Comparison of ENCODE assay signal across 8 cellular contexts in the genomic region with DNA sequence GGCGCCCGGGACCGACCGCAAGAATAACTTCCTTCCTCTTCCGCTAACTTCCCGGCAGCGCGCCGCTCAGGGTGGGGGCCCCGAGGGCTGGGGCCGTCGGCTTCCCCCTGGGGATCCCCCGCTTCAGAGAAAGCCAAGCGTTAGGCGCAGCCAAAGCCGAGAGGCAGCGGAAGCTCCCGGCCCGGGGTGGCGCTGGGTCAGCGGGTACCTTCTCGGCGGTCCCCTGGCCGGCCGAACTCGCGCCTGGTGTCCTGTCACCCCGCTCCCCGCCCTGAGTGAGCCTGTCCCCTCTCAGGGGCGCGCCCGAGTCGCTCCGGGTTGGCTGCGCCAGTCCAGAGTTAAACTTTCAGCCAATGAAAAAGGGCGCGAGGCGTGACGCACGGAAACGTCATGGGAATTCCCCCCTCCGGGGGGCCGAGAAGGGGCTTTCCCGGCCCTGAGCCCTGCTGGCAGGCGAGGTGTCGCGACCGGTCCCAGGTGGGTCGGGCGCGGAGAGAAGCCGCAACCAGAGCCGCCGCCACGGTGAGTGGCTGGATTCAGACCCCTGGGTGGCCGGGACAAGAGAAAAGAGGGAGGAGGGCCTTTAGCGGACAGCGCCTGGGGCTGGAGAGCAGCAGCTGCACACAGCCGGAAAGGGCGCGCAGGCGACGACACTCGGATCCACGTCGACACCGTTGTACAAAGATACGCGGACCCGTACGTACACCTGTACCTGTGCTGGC. TPM values are rescaled to one million over a fixed set of nuclear protein-coding genes. Genes with fewer than 3 reads are reported as not detected.
DNase-seq lines count a peak whose midpoint lies in the region; ATAC-seq and TF ChIP-seq lines count a peak whose summit lies in the region.

No MANE protein-coding gene starts in this region.

- peaks cover 28% of the 10 kb centered on the region for H3K36me3 Mint-ChIP-seq in activated naive CD4-positive, alpha-beta T cell treated with anti-CD3 and anti-CD28 coated beads, Interleukin-2, amount 10 ng/mL, durations not matched to agents 7 days and 5 days

- TF ChIP-seq POLR2A in testis (IDR thresholded peaks at IDR 0.05) = no peak

- TF ChIP-seq CTCF in omental fat pad (IDR thresholded peaks at IDR 0.05) (peak in 1 of 3 donors; percentile 77), testis (IDR thresholded peaks at IDR 0.05) (peak; percentile 26 to 98 (median 96))

- H3K4me3 Mint-ChIP-seq in activated naive CD4-positive, alpha-beta T cell treated with anti-CD3 and anti-CD28 coated beads, Interleukin-2, amount 10 ng/mL, durations not matched to agents 7 days and 5 days = peak overlapping the region; percentile 79

- peak; percentile 80 for ATAC-seq in GM21528 (IDR thresholded peaks at IDR 0.05; ENCODE audit: low FRiP score, unreplicated experiment)
- ATAC-seq in omental fat pad (ENCODE audit: low FRiP score) = peak; percentile 88

- H3K27me3 ChIP-seq in SJSA1 (replicated peaks) = no peaks in the 10 kb centered on the region; the same call in 1 of the 2 replicates
- H3K27me3 ChIP-seq in testis = no peaks in the 10 kb centered on the region

- H3K4me1 ChIP-seq in SJSA1 (replicated peaks) = peaks cover 27% of the 10 kb centered on the region
- peaks cover 14% of the 10 kb centered on the region for H3K4me1 ChIP-seq in testis

- CTCF ChIA-PET in activated naive CD4-positive, alpha-beta T cell treated with anti-CD3 and anti-CD28 coated beads, Interleukin-2, amount 10 ng/mL, durations not matched to agents 7 days and 5 days (lab: Charles Lee) = interaction anchor here (0.7 to 13.7 kb wide), 20 partner anchors 9 to 225 kb away, joined by 3 to 174 read pairs (median 4); partner anchors contain the start of genes ELOVL3, FBXL15, GBF1 and PITX3

- peaks cover 26% of the 10 kb centered on the region for H3K36me3 ChIP-seq in SJSA1
- no peaks in the 10 kb centered on the region for H3K36me3 ChIP-seq in testis (ENCODE audit: low read depth, missing control alignments)

- H3K27me3 Mint-ChIP-seq in activated naive CD4-positive, alpha-beta T cell treated with anti-CD3 and anti-CD28 coated beads, Interleukin-2, amount 10 ng/mL, durations not matched to agents 7 days and 5 days = peaks cover 10% of the 10 kb centered on the region

- H3K4me3 ChIP-seq in SJSA1 (peak overlapping the region; percentile 62), testis (peak overlapping the region; percentile 65 to 76)

- H3K27ac ChIP-seq in SJSA1 (peak overlapping the region; percentile 96), testis (peak overlapping the region; percentile 90 to 94)

- H3K9me3 ChIP-seq in SJSA1 (replicated peaks) = no peaks in the 10 kb centered on the region; the same call in 1 of the 2 replicates
- H3K9me3 ChIP-seq in testis = no peaks in the 10 kb centered on the region

- peaks cover 42% of the 10 kb centered on the region for H3K4me1 Mint-ChIP-seq in activated naive CD4-positive, alpha-beta T cell treated with anti-CD3 and anti-CD28 coated beads, Interleukin-2, amount 10 ng/mL, durations not matched to agents 7 days and 5 days

- no peaks in the 10 kb centered on the region for H3K9me3 Mint-ChIP-seq in activated naive CD4-positive, alpha-beta T cell treated with anti-CD3 and anti-CD28 coated beads, Interleukin-2, amount 10 ng/mL, durations not matched to agents 7 days and 5 days

- DNase-seq in EH (ENCODE audit: low read depth) (peak; percentile 93), HuH-7.5 (ENCODE audit: low spot score) (peak; percentile 98), SJSA1 (ENCODE audit: low read depth in 1 of 2, low spot score in 2 of 2) (peak; percentile 96 to 99), globus pallidus (ENCODE audit: low spot score) (peak; percentile 81), omental fat pad (ENCODE audit: low spot score) (peak; percentile 89), testis (peak; percentile 96)
- DNase-seq in activated naive CD4-positive, alpha-beta T cell treated with anti-CD3 and anti-CD28 coated beads, Interleukin-2, amount 10 ng/mL, durations not matched to agents 7 days and 5 days = peak; percentile 99

- intact Hi-C loops in testis (cut with DNase I; ENCODE audit: low total_unique reads) = no loop called here

- WGBS in testis, 2 donors = 0 to 1% methylated on average over 17 to 54 of the region's 71 CpGs

- peak overlapping the region; percentile 96 for H3K27ac Mint-ChIP-seq in activated naive CD4-positive, alpha-beta T cell treated with anti-CD3 and anti-CD28 coated beads, Interleukin-2, amount 10 ng/mL, durations not matched to agents 7 days and 5 days

RNA-seq across cellular contexts. Expression of gene NFKB2, which starts 1.3 kb away (rescaled TPM):
- total RNA-seq in SJSA1 (2014; rRNA removed; shearing (Covaris generic)) = 28.8 and 37.2 TPM in 2 replicates
- 10 to 100 TPM; 13.7 to 54.4 (median 28.8) TPM for total RNA-seq in omental fat pad
- total RNA-seq in testis = 10 to 100 TPM; 25.2 to 42.7 TPM
- polyA plus RNA-seq in testis (ENCODE audit: insufficient read depth, low read depth, low replicate concordance) = 18.4 TPM

RNA-seq across cellular contexts. Expression of gene PSD, which starts 24.3 kb away (rescaled TPM):
- total RNA-seq in SJSA1 (2014; rRNA removed; shearing (Covaris generic)) = 0.08 TPM in 1 of 2 replicates, not detected in the other
- total RNA-seq in omental fat pad = 1 to 10 TPM in 2 of 4 donors, under 1 TPM in 1, not detected in 1; 0.44 to 1.6 (median 1.1) TPM
- 10 to 100 TPM; 22.0 to 22.7 TPM for total RNA-seq in testis
- 17.7 TPM for polyA plus RNA-seq in testis (ENCODE audit: insufficient read depth, low read depth, low replicate concordance)

RNA-seq across cellular contexts. Expression of gene FBXL15, which starts 26.4 kb away (rescaled TPM):
- total RNA-seq in SJSA1 (2014; rRNA removed; shearing (Covaris generic)) = 11.0 and 40.1 TPM in 2 replicates
- total RNA-seq in omental fat pad (10 to 100 TPM; 11.7 to 16.8 (median 15.0) TPM), testis (10 to 100 TPM; 28.9 to 32.2 TPM)
- 9.2 TPM for polyA plus RNA-seq in testis (ENCODE audit: insufficient read depth, low read depth, low replicate concordance)

RNA-seq across cellular contexts. Expression of gene CUEDC2, which starts 38.1 kb away (rescaled TPM):
- 50.7 and 57.9 TPM in 2 replicates for total RNA-seq in SJSA1 (2014; rRNA removed; shearing (Covaris generic))
- total RNA-seq in omental fat pad (10 to 100 TPM; 41.1 to 51.6 (median 47.2) TPM), testis (10 to 100 TPM; 49.0 to 70.5 TPM)
- polyA plus RNA-seq in testis (ENCODE audit: insufficient read depth, low read depth, low replicate concordance) = 76.0 TPM

RNA-seq across cellular contexts. Expression of gene C10orf95, which starts 57.1 kb away (rescaled TPM):
- total RNA-seq in SJSA1 (2014; rRNA removed; shearing (Covaris generic)) = not detected in 2 replicates
- total RNA-seq in omental fat pad (under 1 TPM in 1 of 4 donors, not detected in 3; 0.84 TPM), testis (1 to 10 TPM in 1 of 2 donors, under 1 TPM in 1; 0.55 to 1.3 TPM)
- 0.29 TPM for polyA plus RNA-seq in testis (ENCODE audit: insufficient read depth, low read depth, low replicate concordance)

Comparison
In these comparisons a context has a peak if more than half of its experiments do, and no peak if none do; other contexts are left out.
1. Peak in every context shown above with its lines: DNase-seq, ATAC-seq, H3K4me3 ChIP-seq and H3K27ac ChIP-seq.
2. RNA of gene PSD, which starts 24.3 kb away (total RNA-seq): 22.0 to 22.7 TPM in testis; 0.44 to 1.6 TPM in omental fat pad and 0.08 TPM in SJSA1; every median in the first group is over 4 times any median in the second.